ENCODE assay signal across 8 cellular contexts in the genomic region with DNA sequence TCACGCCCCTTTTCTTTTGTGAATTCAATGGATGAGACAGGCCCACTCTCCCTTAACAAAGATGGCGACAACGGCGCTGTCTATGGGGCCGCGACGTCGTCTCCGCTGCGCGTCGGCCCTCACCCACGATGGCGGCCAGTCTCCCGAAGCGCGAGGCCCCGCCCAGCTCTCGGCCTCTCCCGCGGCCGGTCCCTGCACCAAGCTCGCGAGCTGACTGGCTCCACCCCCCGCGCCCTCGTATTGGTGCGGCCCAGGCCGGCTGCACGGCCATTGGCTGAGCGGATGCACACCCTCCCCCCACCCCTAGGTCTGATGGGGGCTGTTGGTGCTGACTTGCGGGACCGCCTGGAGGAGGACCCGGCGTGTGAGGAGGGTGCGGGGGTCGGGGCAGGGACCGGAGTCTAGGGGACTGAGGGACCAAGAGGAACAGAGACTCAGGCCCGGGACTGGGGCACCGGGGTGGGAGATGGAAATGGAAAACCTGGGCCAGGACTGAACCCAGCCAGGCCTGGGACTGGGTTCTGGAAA. TPM values are rescaled to one million over a fixed set of nuclear protein-coding genes. Genes with fewer than 3 reads are reported as not detected.
DNase-seq lines count a peak whose midpoint lies in the region; ATAC-seq, FAIRE-seq and TF ChIP-seq lines count a peak whose summit lies in the region.

No MANE protein-coding gene starts in this region.

- TF ChIP-seq RAD21 in HepG2 (CRISPR knock-in tag; IDR thresholded peaks at IDR 0.05), result no peak

- peak overlapping the region; percentile 73 for H3K4me2 ChIP-seq in HepG2 (ENCODE audit: low read depth, low read length)

- DNase-seq in SIG-M5 treated with dmso at 0.1 percent for 504 hours (lab: John Stamatoyannopoulos, UW; ENCODE audit: unreplicated experiment) (peak; percentile 72), SIG-M5 (lab: John Stamatoyannopoulos, UW) (no peak), NCI-H446 (lab: John Stamatoyannopoulos, UW) (peak; percentile 99), HepG2 (ENCODE audit: low spot score) (peak; percentile 82)
- DNase-seq in activated CD4-positive, alpha-beta T cell treated with anti-CD3 and anti-CD28 coated beads, Interleukin-2, amount 50 U/mL, for 48 hours, result peak; percentile 98 to 99
- DNase-seq in stimulated activated CD4-positive, alpha-beta T cell treated with anti-CD3 and anti-CD28 coated beads, Interleukin-2, amount 100 ng/mL, for 4 hours (ENCODE audit: low read depth), result peak; percentile 95

- H3K27ac ChIP-seq in HepG2 (ENCODE audit: extremely low read length, insufficient read depth, low read length), result peak overlapping the region; percentile 73

- CTCF ChIA-PET in HepG2 (lab: Yijun Ruan, JAX; ENCODE audit: low intra/inter-chr PET ratio, low total read pairs), result no interaction called here

- no peaks in the 10 kb centered on the region for H3K9me3 ChIP-seq in HepG2 (ENCODE audit: low read length)

- H3K36me3 Mint-ChIP-seq in dendritic cell treated with granulocyte-macrophage colony-stimulating factor and Interleukin-4, amounts not matched to agents 40 ng/mL and 50 ng/mL, for 4 days (ENCODE audit: low read depth), result peaks cover 70% of the 10 kb centered on the region

- H3K79me2 ChIP-seq in HepG2 (ENCODE audit: insufficient read depth, low read length), result peaks cover 4% of the 10 kb centered on the region

- no peaks in the 10 kb centered on the region for H3K27me3 Mint-ChIP-seq in dendritic cell treated with granulocyte-macrophage colony-stimulating factor and Interleukin-4, amounts not matched to agents 40 ng/mL and 50 ng/mL, for 4 days

- BruUV-seq in HepG2 (replicated peaks; lab: Mats Ljungman, UMichigan), result no TSS peak

- no peaks in the 10 kb centered on the region for H4K20me1 ChIP-seq in HepG2 (ENCODE audit: insufficient read depth, low read length)

- peak; percentile 46 for ATAC-seq in HG03095 (IDR thresholded peaks at IDR 0.05; ENCODE audit: unreplicated experiment)
- peak; percentile 74 for ATAC-seq in HepG2

- WGBS in HepG2 (ENCODE audit: low lambda C conversion rate), result 84% methylated on average over 40 of the region's 40 CpGs

- H3K9ac ChIP-seq in HepG2 (ENCODE audit: insufficient read depth, low read depth, low read length), result peak overlapping the region; percentile 66

- H3K36me3 ChIP-seq in HepG2 (replicated peaks in 1 of 2; ENCODE audit: control insufficient read depth in 1 of 2, insufficient read depth in 2 of 2, low read length in 2 of 2), result no peaks in the 10 kb centered on the region

- in situ Hi-C loops in HepG2 (cut with HindIII; ENCODE audit: extremely low pct_ligation_motif_present, low pct_unique_long_range_greater_than_20kb), result no loop called here

- H3K4me1 ChIP-seq in HepG2 (ENCODE audit: insufficient read depth, low read length), result peaks cover 49% of the 10 kb centered on the region

- intact Hi-C loops in dendritic cell treated with granulocyte-macrophage colony-stimulating factor and Interleukin-4, amounts not matched to agents 40 ng/mL and 50 ng/mL, for 4 days (cut with micrococcal nuclease), result no loop called here
- intact Hi-C loops in HepG2 (cut with micrococcal nuclease; ENCODE audit: unreplicated experiment), result no loop called here

- H3K4me3 ChIP-seq in HepG2 (replicated peaks in 1 of 3; ENCODE audit: insufficient read depth in 1 of 3, low read depth in 2 of 3, low read length in 3 of 3), result peak overlapping the region; percentile 52 to 65 (median 63); a peak in 5 of 6 replicates

- no peaks in the 10 kb centered on the region for H3K9me3 Mint-ChIP-seq in dendritic cell treated with granulocyte-macrophage colony-stimulating factor and Interleukin-4, amounts not matched to agents 40 ng/mL and 50 ng/mL, for 4 days

- 0 out of 4 replicates have a peak, but pooled peaks of 1 of the 2 experiments have one; percentile 6 for TF ChIP-seq POLR2A in HepG2 (IDR thresholded peaks at IDR 0.05; ENCODE audit: insufficient read depth in 1 of 2, low read depth in 2 of 2, low read length in 2 of 2)

- TF ChIP-seq EP300 in HepG2 (IDR thresholded peaks at IDR 0.05; ENCODE audit: low read depth in 2 of 2, low read length in 2 of 2), result 0 out of 4 replicates have a peak, but pooled peaks of 1 of the 2 experiments have one; percentile 9
- no peak for TF ChIP-seq EP300 in HepG2 (CRISPR knock-in tag; IDR thresholded peaks at IDR 0.05; ENCODE audit: borderline replicate concordance)

- FAIRE-seq in HepG2 (lab: Jason Lieb, UNC), result peak; percentile 68

- no peak overlapping the region for H2AFZ ChIP-seq in HepG2 (ENCODE audit: low read length)

- peaks cover 67% of the 10 kb centered on the region for H3K4me1 Mint-ChIP-seq in dendritic cell treated with granulocyte-macrophage colony-stimulating factor and Interleukin-4, amounts not matched to agents 40 ng/mL and 50 ng/mL, for 4 days (ENCODE audit: low read depth)

- peak overlapping the region; percentile 77 for H3K4me3 Mint-ChIP-seq in dendritic cell treated with granulocyte-macrophage colony-stimulating factor and Interleukin-4, amounts not matched to agents 40 ng/mL and 50 ng/mL, for 4 days

- no peaks in the 10 kb centered on the region for H3K27me3 ChIP-seq in HepG2 (ENCODE audit: control insufficient read depth in 1 of 2, insufficient read depth in 2 of 2, low read length in 2 of 2)

- no peak for TF ChIP-seq CTCF in HepG2 (CRISPR knock-in tag; IDR thresholded peaks at IDR 0.05)

- peak overlapping the region; percentile 97 for H3K27ac Mint-ChIP-seq in dendritic cell treated with granulocyte-macrophage colony-stimulating factor and Interleukin-4, amounts not matched to agents 40 ng/mL and 50 ng/mL, for 4 days

- POLR2A ChIA-PET in HepG2 (lab: Yijun Ruan, JAX), result interaction anchor here (0.9 to 1.8 kb wide), 4 partner anchors 9 to 56 kb away, joined by 3 to 15 read pairs (median 3); a partner anchor contains a TSS

RNA-seq across cellular contexts. Expression of a gene that starts 4.8 kb away (rescaled TPM):
- total RNA-seq in HepG2 (2016; rRNA removed; fragmentation: Illumina TruSeq; extraction: Trizol), result 11.1 and 14.4 TPM in 2 replicates
- 5.0 and 6.0 TPM in 2 replicates for total RNA-seq in HepG2 (2016; cell fraction: cytosol; rRNA removed; fragmentation: Illumina TruSeq; extraction: Trizol; ENCODE audit: low read depth)
- total RNA-seq in HepG2 (2016; cell fraction: insoluble cytoplasmic fraction; rRNA removed; fragmentation: Illumina TruSeq; extraction: Trizol), result 8.9 and 15.9 TPM in 2 replicates
- 10.7 and 12.1 TPM in 2 replicates for total RNA-seq in HepG2 (2016; cell fraction: membrane; rRNA removed; fragmentation: Illumina TruSeq; extraction: Trizol)
- total RNA-seq in HepG2 (2016; cell fraction: nucleus; rRNA removed; fragmentation: Illumina TruSeq; extraction: Trizol), result 10.2 and 11.3 TPM in 2 replicates
- 2.9 and 4.5 TPM in 2 replicates for polyA plus RNA-seq in HepG2 (2011; rRNA removed)
- 2.2 and 3.8 TPM in 2 replicates for polyA plus RNA-seq in HepG2 (2011; cell fraction: cytosol; rRNA removed)
- 17.1 and 20.8 TPM in 2 replicates for polyA plus RNA-seq in HepG2 (2011; cell fraction: nucleus; rRNA removed)
- polyA plus RNA-seq in HepG2 (2012), result 2.8 and 3.1 TPM in 2 replicates
- polyA plus RNA-seq in HepG2 (2016; cell fraction: cytosol; fragmentation: Illumina TruSeq; extraction: Trizol; ENCODE audit: low read depth), result 3.0 and 3.7 TPM in 2 replicates
- 10.5 and 14.1 TPM in 2 replicates for polyA plus RNA-seq in HepG2 (2016; cell fraction: insoluble cytoplasmic fraction; fragmentation: Illumina TruSeq; extraction: Trizol; ENCODE audit: low read depth)
- 7.7 and 9.4 TPM in 2 replicates for polyA plus RNA-seq in HepG2 (2016; cell fraction: membrane; fragmentation: Illumina TruSeq; extraction: Trizol; ENCODE audit: low read depth)
- polyA plus RNA-seq in HepG2 (2016; cell fraction: nucleus; fragmentation: Illumina TruSeq; extraction: Trizol; ENCODE audit: insufficient read depth, low read depth), result 24.3 and 24.6 TPM in 2 replicates
- 11.6 and 13.3 TPM in 2 replicates for polyA minus RNA-seq in HepG2 (2011; rRNA and poly(A)+ RNA removed; ENCODE audit: low replicate concordance)
- 3.5 and 3.8 TPM in 2 replicates for polyA minus RNA-seq in HepG2 (2011; cell fraction: cytosol; rRNA and poly(A)+ RNA removed)
- polyA minus RNA-seq in HepG2 (2011; cell fraction: nucleus; rRNA and poly(A)+ RNA removed), result 9.0 and 10.2 TPM in 2 replicates

RNA-seq across cellular contexts. Expression of a gene that starts 5.2 kb away (rescaled TPM):
- total RNA-seq in HepG2 (2016; rRNA removed; fragmentation: Illumina TruSeq; extraction: Trizol), result 1,485 and 1,498 TPM in 2 replicates
- total RNA-seq in HepG2 (2016; cell fraction: cytosol; rRNA removed; fragmentation: Illumina TruSeq; extraction: Trizol; ENCODE audit: low read depth), result 2,025 and 2,222 TPM in 2 replicates
- 1,518 and 1,544 TPM in 2 replicates for total RNA-seq in HepG2 (2016; cell fraction: insoluble cytoplasmic fraction; rRNA removed; fragmentation: Illumina TruSeq; extraction: Trizol)
- 3,207 and 3,209 TPM in 2 replicates for total RNA-seq in HepG2 (2016; cell fraction: membrane; rRNA removed; fragmentation: Illumina TruSeq; extraction: Trizol)
- 626 and 716 TPM in 2 replicates for total RNA-seq in HepG2 (2016; cell fraction: nucleus; rRNA removed; fragmentation: Illumina TruSeq; extraction: Trizol)
- polyA plus RNA-seq in HepG2 (2011; rRNA removed), result 1,639 and 1,894 TPM in 2 replicates
- polyA plus RNA-seq in HepG2 (2011; cell fraction: cytosol; rRNA removed), result 2,410 and 2,836 TPM in 2 replicates
- 774 and 847 TPM in 2 replicates for polyA plus RNA-seq in HepG2 (2011; cell fraction: nucleus; rRNA removed)
- 1,965 and 2,530 TPM in 2 replicates for polyA plus RNA-seq in HepG2 (2012)
- polyA plus RNA-seq in HepG2 (2016; cell fraction: cytosol; fragmentation: Illumina TruSeq; extraction: Trizol; ENCODE audit: low read depth), result 2,734 and 3,086 TPM in 2 replicates
- 1,714 and 1,747 TPM in 2 replicates for polyA plus RNA-seq in HepG2 (2016; cell fraction: insoluble cytoplasmic fraction; fragmentation: Illumina TruSeq; extraction: Trizol; ENCODE audit: low read depth)
- polyA plus RNA-seq in HepG2 (2016; cell fraction: membrane; fragmentation: Illumina TruSeq; extraction: Trizol; ENCODE audit: low read depth), result 3,734 and 3,811 TPM in 2 replicates
- polyA plus RNA-seq in HepG2 (2016; cell fraction: nucleus; fragmentation: Illumina TruSeq; extraction: Trizol; ENCODE audit: insufficient read depth, low read depth), result 1,314 and 1,387 TPM in 2 replicates
- polyA minus RNA-seq in HepG2 (2011; rRNA and poly(A)+ RNA removed; ENCODE audit: low replicate concordance), result 713 and 1,028 TPM in 2 replicates
- 556 and 566 TPM in 2 replicates for polyA minus RNA-seq in HepG2 (2011; cell fraction: cytosol; rRNA and poly(A)+ RNA removed)
- polyA minus RNA-seq in HepG2 (2011; cell fraction: nucleus; rRNA and poly(A)+ RNA removed), result 180 and 193 TPM in 2 replicates

RNA-seq across cellular contexts. Expression of a gene that starts 9.3 kb away (rescaled TPM):
- 0.60 TPM in 1 of 2 replicates, not detected in the other for total RNA-seq in HepG2 (2016; rRNA removed; fragmentation: Illumina TruSeq; extraction: Trizol)
- total RNA-seq in HepG2 (2016; cell fraction: cytosol; rRNA removed; fragmentation: Illumina TruSeq; extraction: Trizol; ENCODE audit: low read depth), result not detected in 2 replicates
- total RNA-seq in HepG2 (2016; cell fraction: insoluble cytoplasmic fraction; rRNA removed; fragmentation: Illumina TruSeq; extraction: Trizol), result 0.30 TPM in 1 of 2 replicates, not detected in the other
- total RNA-seq in HepG2 (2016; cell fraction: membrane; rRNA removed; fragmentation: Illumina TruSeq; extraction: Trizol), result not detected in 2 replicates
- total RNA-seq in HepG2 (2016; cell fraction: nucleus; rRNA removed; fragmentation: Illumina TruSeq; extraction: Trizol), result 1.6 and 1.9 TPM in 2 replicates
- polyA plus RNA-seq in HepG2 (2011; rRNA removed), result 0.13 and 0.18 TPM in 2 replicates
- not detected in 2 replicates for polyA plus RNA-seq in HepG2 (2011; cell fraction: cytosol; rRNA removed)
- polyA plus RNA-seq in HepG2 (2011; cell fraction: nucleus; rRNA removed), result 1.7 and 1.8 TPM in 2 replicates
- polyA plus RNA-seq in HepG2 (2012), result 0.15 and 0.28 TPM in 2 replicates
- polyA plus RNA-seq in HepG2 (2016; cell fraction: cytosol; fragmentation: Illumina TruSeq; extraction: Trizol; ENCODE audit: low read depth), result not detected in 2 replicates
- polyA plus RNA-seq in HepG2 (2016; cell fraction: insoluble cytoplasmic fraction; fragmentation: Illumina TruSeq; extraction: Trizol; ENCODE audit: low read depth), result not detected in 2 replicates
- not detected in 2 replicates for polyA plus RNA-seq in HepG2 (2016; cell fraction: membrane; fragmentation: Illumina TruSeq; extraction: Trizol; ENCODE audit: low read depth)
- polyA plus RNA-seq in HepG2 (2016; cell fraction: nucleus; fragmentation: Illumina TruSeq; extraction: Trizol; ENCODE audit: insufficient read depth, low read depth), result 1.1 and 1.2 TPM in 2 replicates
- polyA minus RNA-seq in HepG2 (2011; rRNA and poly(A)+ RNA removed; ENCODE audit: low replicate concordance), result 0.28 and 0.52 TPM in 2 replicates
- not detected in 2 replicates for polyA minus RNA-seq in HepG2 (2011; cell fraction: cytosol; rRNA and poly(A)+ RNA removed)
- 3.6 and 6.2 TPM in 2 replicates for polyA minus RNA-seq in HepG2 (2011; cell fraction: nucleus; rRNA and poly(A)+ RNA removed)

RNA-seq across cellular contexts. Expression of a gene that starts 13.0 kb away (rescaled TPM):
- total RNA-seq in HepG2 (2016; rRNA removed; fragmentation: Illumina TruSeq; extraction: Trizol), result 5.5 and 5.8 TPM in 2 replicates
- 2.6 and 4.6 TPM in 2 replicates for total RNA-seq in HepG2 (2016; cell fraction: cytosol; rRNA removed; fragmentation: Illumina TruSeq; extraction: Trizol; ENCODE audit: low read depth)
- total RNA-seq in HepG2 (2016; cell fraction: insoluble cytoplasmic fraction; rRNA removed; fragmentation: Illumina TruSeq; extraction: Trizol), result 2.5 and 6.3 TPM in 2 replicates
- total RNA-seq in HepG2 (2016; cell fraction: membrane; rRNA removed; fragmentation: Illumina TruSeq; extraction: Trizol), result 6.0 TPM in 2 replicates
- 2.5 and 2.9 TPM in 2 replicates for total RNA-seq in HepG2 (2016; cell fraction: nucleus; rRNA removed; fragmentation: Illumina TruSeq; extraction: Trizol)
- polyA plus RNA-seq in HepG2 (2011; rRNA removed), result 1.7 and 2.1 TPM in 2 replicates
- 2.1 and 2.5 TPM in 2 replicates for polyA plus RNA-seq in HepG2 (2011; cell fraction: cytosol; rRNA removed)
- polyA plus RNA-seq in HepG2 (2011; cell fraction: nucleus; rRNA removed), result 2.7 and 3.2 TPM in 2 replicates
- polyA plus RNA-seq in HepG2 (2012), result 3.6 and 3.7 TPM in 2 replicates
- polyA plus RNA-seq in HepG2 (2016; cell fraction: cytosol; fragmentation: Illumina TruSeq; extraction: Trizol; ENCODE audit: low read depth), result 2.3 and 2.6 TPM in 2 replicates
- 5.2 and 5.4 TPM in 2 replicates for polyA plus RNA-seq in HepG2 (2016; cell fraction: insoluble cytoplasmic fraction; fragmentation: Illumina TruSeq; extraction: Trizol; ENCODE audit: low read depth)
- 2.9 and 5.4 TPM in 2 replicates for polyA plus RNA-seq in HepG2 (2016; cell fraction: membrane; fragmentation: Illumina TruSeq; extraction: Trizol; ENCODE audit: low read depth)
- 5.1 and 6.2 TPM in 2 replicates for polyA plus RNA-seq in HepG2 (2016; cell fraction: nucleus; fragmentation: Illumina TruSeq; extraction: Trizol; ENCODE audit: insufficient read depth, low read depth)
- 2.0 and 5.8 TPM in 2 replicates for polyA minus RNA-seq in HepG2 (2011; rRNA and poly(A)+ RNA removed; ENCODE audit: low replicate concordance)
- 2.3 and 2.7 TPM in 2 replicates for polyA minus RNA-seq in HepG2 (2011; cell fraction: cytosol; rRNA and poly(A)+ RNA removed)
- polyA minus RNA-seq in HepG2 (2011; cell fraction: nucleus; rRNA and poly(A)+ RNA removed), result 1.5 and 3.0 TPM in 2 replicates

RNA-seq across cellular contexts. Expression of a gene that starts 17.6 kb away (rescaled TPM):
- total RNA-seq in HepG2 (2016; rRNA removed; fragmentation: Illumina TruSeq; extraction: Trizol), result not detected in 2 replicates
- total RNA-seq in HepG2 (2016; cell fraction: cytosol; rRNA removed; fragmentation: Illumina TruSeq; extraction: Trizol; ENCODE audit: low read depth), result not detected in 2 replicates
- not detected in 2 replicates for total RNA-seq in HepG2 (2016; cell fraction: insoluble cytoplasmic fraction; rRNA removed; fragmentation: Illumina TruSeq; extraction: Trizol)
- total RNA-seq in HepG2 (2016; cell fraction: membrane; rRNA removed; fragmentation: Illumina TruSeq; extraction: Trizol), result not detected in 2 replicates
- total RNA-seq in HepG2 (2016; cell fraction: nucleus; rRNA removed; fragmentation: Illumina TruSeq; extraction: Trizol), result not detected in 2 replicates
- not detected in 2 replicates for polyA plus RNA-seq in HepG2 (2011; rRNA removed)
- not detected in 2 replicates for polyA plus RNA-seq in HepG2 (2011; cell fraction: cytosol; rRNA removed)
- not detected in 2 replicates for polyA plus RNA-seq in HepG2 (2011; cell fraction: nucleus; rRNA removed)
- polyA plus RNA-seq in HepG2 (2012), result not detected in 2 replicates
- not detected in 2 replicates for polyA plus RNA-seq in HepG2 (2016; cell fraction: cytosol; fragmentation: Illumina TruSeq; extraction: Trizol; ENCODE audit: low read depth)
- polyA plus RNA-seq in HepG2 (2016; cell fraction: insoluble cytoplasmic fraction; fragmentation: Illumina TruSeq; extraction: Trizol; ENCODE audit: low read depth), result not detected in 2 replicates
- not detected in 2 replicates for polyA plus RNA-seq in HepG2 (2016; cell fraction: membrane; fragmentation: Illumina TruSeq; extraction: Trizol; ENCODE audit: low read depth)
- polyA plus RNA-seq in HepG2 (2016; cell fraction: nucleus; fragmentation: Illumina TruSeq; extraction: Trizol; ENCODE audit: insufficient read depth, low read depth), result not detected in 2 replicates
- polyA minus RNA-seq in HepG2 (2011; rRNA and poly(A)+ RNA removed; ENCODE audit: low replicate concordance), result not detected in 2 replicates
- polyA minus RNA-seq in HepG2 (2011; cell fraction: cytosol; rRNA and poly(A)+ RNA removed), result not detected in 2 replicates
- polyA minus RNA-seq in HepG2 (2011; cell fraction: nucleus; rRNA and poly(A)+ RNA removed), result not detected in 2 replicates
